ENCODE assay signal across 8 cellular contexts in genomic region chr11:45179686-45180085, GRCh38. TPM values are rescaled to one million over a fixed set of nuclear protein-coding genes. Genes with fewer than 3 reads are reported as not detected.
DNase-seq lines count a peak whose midpoint lies in the region; ATAC-seq and TF ChIP-seq lines count a peak whose summit lies in the region.

No MANE protein-coding gene starts in this region.

- H3K27me3 ChIP-seq in mesendoderm (ENCODE audit: insufficient read depth, low read length, poor library complexity) (no peaks in the 10 kb centered on the region), upper lobe of right lung (no peaks in the 10 kb centered on the region)

- no peak overlapping the region for H3K4me2 ChIP-seq in mesendoderm (ENCODE audit: low read length)

- peak overlapping the region; percentile 31 for H3K4me3 Mint-ChIP-seq in activated naive CD4-positive, alpha-beta T cell treated with anti-CD3 and anti-CD28 coated beads, Interleukin-2, amount 10 ng/mL, durations not matched to agents 7 days and 5 days
- peak overlapping the region; percentile 75 to 87 (median 82) for H3K4me3 Mint-ChIP-seq in brain

- H4K5ac ChIP-seq in mesendoderm (ENCODE audit: low read length), result no peak overlapping the region

- no peak overlapping the region for H3K23ac ChIP-seq in mesendoderm (ENCODE audit: low read length)

- no peak for DNase-seq in activated naive CD4-positive, alpha-beta T cell treated with anti-CD3 and anti-CD28 coated beads, Interleukin-2, amount 10 ng/mL, durations not matched to agents 7 days and 5 days
- no peak for DNase-seq in activated naive CD4-positive, alpha-beta T cell treated with anti-CD3 and anti-CD28 coated beads, Interleukin-2, amount 50 U/mL, for 16 hours
- DNase-seq in mesendoderm (no peak), upper lobe of right lung (no peak)
- no peak for DNase-seq in stimulated activated CD4-positive, alpha-beta T cell treated with anti-CD3 and anti-CD28 coated beads, Interleukin-12 subunit alpha, Interleukin-12 subunit beta, amount 100 ng/mL, for 4 hours

- H3K4me1 Mint-ChIP-seq in activated naive CD4-positive, alpha-beta T cell treated with anti-CD3 and anti-CD28 coated beads, Interleukin-2, amount 10 ng/mL, durations not matched to agents 7 days and 5 days, result peaks cover 3% of the 10 kb centered on the region
- peaks cover 32% of the 10 kb centered on the region for H3K4me1 Mint-ChIP-seq in brain

- H2BK5ac ChIP-seq in mesendoderm (ENCODE audit: low read length), result no peak overlapping the region

- H2BK120ac ChIP-seq in mesendoderm (ENCODE audit: low read depth, low read length), result no peak overlapping the region

- H3K4me1 ChIP-seq in mesendoderm (ENCODE audit: control insufficient read depth, low read depth, low read length), result peaks cover 7% of the 10 kb centered on the region
- H3K4me1 ChIP-seq in upper lobe of right lung, result peaks cover 18% of the 10 kb centered on the region

- H3K4ac ChIP-seq in mesendoderm (ENCODE audit: low read depth, low read length), result no peak overlapping the region

- no peak overlapping the region for H2BK15ac ChIP-seq in mesendoderm (replicated peaks; ENCODE audit: low read depth)

- no peaks in the 10 kb centered on the region for H3K79me1 ChIP-seq in mesendoderm (ENCODE audit: low read length)

- CTCF ChIA-PET in activated naive CD4-positive, alpha-beta T cell treated with anti-CD3 and anti-CD28 coated beads, Interleukin-2, amount 10 ng/mL, durations not matched to agents 7 days and 5 days (lab: Charles Lee), result interaction anchor here (1.2 kb wide), 1 partner anchor 13 kb away, joined by 3 read pairs; no protein-coding TSS in a partner anchor

- H3K9ac ChIP-seq in mesendoderm (ENCODE audit: low read length), result no peak overlapping the region

- intact Hi-C loops in upper lobe of right lung (cut with DNase I), result no loop called here

- no peak overlapping the region for H4K8ac ChIP-seq in mesendoderm (ENCODE audit: low read depth, low read length)

- no peak overlapping the region for H3K56ac ChIP-seq in mesendoderm (ENCODE audit: low read length)

- no peaks in the 10 kb centered on the region for H3K36me3 ChIP-seq in mesendoderm (ENCODE audit: control insufficient read depth, insufficient read depth, low read length)
- H3K36me3 ChIP-seq in upper lobe of right lung, result peaks cover 6% of the 10 kb centered on the region

- WGBS in mesendoderm (ENCODE audit: extremely low coverage, insufficient coverage, low lambda C conversion rate), result no CpG with 5 or more reads among the region's 3 CpGs

- TF ChIP-seq CTCF in brain (conservative IDR thresholded peaks at IDR 0.05) (no peak), upper lobe of right lung (IDR thresholded peaks at IDR 0.05) (no peak)

- H3K36me3 Mint-ChIP-seq in activated naive CD4-positive, alpha-beta T cell treated with anti-CD3 and anti-CD28 coated beads, Interleukin-2, amount 10 ng/mL, durations not matched to agents 7 days and 5 days, result no peaks in the 10 kb centered on the region
- H3K36me3 Mint-ChIP-seq in brain, result no peaks in the 10 kb centered on the region

- no peaks in the 10 kb centered on the region for H3K79me2 ChIP-seq in mesendoderm (ENCODE audit: control insufficient read depth, insufficient read depth, low read length)

- H3K27me3 Mint-ChIP-seq in activated naive CD4-positive, alpha-beta T cell treated with anti-CD3 and anti-CD28 coated beads, Interleukin-2, amount 10 ng/mL, durations not matched to agents 7 days and 5 days, result peaks cover 42% of the 10 kb centered on the region
- H3K27me3 Mint-ChIP-seq in brain, result no peaks in the 10 kb centered on the region

- no peak overlapping the region for H3K27ac Mint-ChIP-seq in activated naive CD4-positive, alpha-beta T cell treated with anti-CD3 and anti-CD28 coated beads, Interleukin-2, amount 10 ng/mL, durations not matched to agents 7 days and 5 days
- H3K27ac Mint-ChIP-seq in brain, result peak overlapping the region; percentile 19 to 87 (median 75)

- H3K9me3 ChIP-seq in upper lobe of right lung, result no peaks in the 10 kb centered on the region

- H2AK5ac ChIP-seq in mesendoderm (ENCODE audit: low read length), result peak overlapping the region; percentile 69

- no peak overlapping the region for H3K27ac ChIP-seq in mesendoderm (ENCODE audit: low read depth, low read length)
- peak overlapping the region; percentile 82 for H3K27ac ChIP-seq in upper lobe of right lung

- H3K4me3 ChIP-seq in mesendoderm (ENCODE audit: low read length) (no peak overlapping the region), upper lobe of right lung (peak overlapping the region; percentile 53)

- H3K9me3 Mint-ChIP-seq in activated naive CD4-positive, alpha-beta T cell treated with anti-CD3 and anti-CD28 coated beads, Interleukin-2, amount 10 ng/mL, durations not matched to agents 7 days and 5 days, result no peaks in the 10 kb centered on the region
- H3K9me3 Mint-ChIP-seq in brain, result no peaks in the 10 kb centered on the region

- no peak for ATAC-seq in upper lobe of right lung
- ATAC-seq in GM21447 (IDR thresholded peaks at IDR 0.05; ENCODE audit: unreplicated experiment), result no peak
- ATAC-seq in GM21619 (IDR thresholded peaks at IDR 0.05; ENCODE audit: unreplicated experiment), result no peak

- H3K18ac ChIP-seq in mesendoderm (ENCODE audit: low read length), result no peak overlapping the region

RNA-seq across cellular contexts. Expression of gene PRDM11, which starts 33.2 kb away (rescaled TPM):
- polyA plus RNA-seq in brain (ENCODE audit: insufficient read depth, low read depth, low replicate concordance), result 4.2 TPM
- 5.4 TPM for polyA plus RNA-seq in mesendoderm (2013, experiment 1 of 2)
- 5.4 TPM for polyA plus RNA-seq in mesendoderm (2013, experiment 2 of 2)
- total RNA-seq in upper lobe of right lung, result 18.3 TPM
